Comparison of ENCODE assay signal across 18 cellular contexts in genomic region chr18:49025426-49025766, GRCh38.
DNase-seq lines count a peak whose midpoint lies in the region; TF ChIP-seq lines count a peak whose summit lies in the region.
"Had no signal": no experiment of that assay in that cellular context is flagged by ENCODE, and none has a peak within 500 bp of the region (broad histone marks: within the 10 kb centered on the region; RNA-seq: fewer than 3 reads in every experiment).

No MANE protein-coding gene starts in this region.

- no peaks in the 10 kb centered on the region for H3K9me3 ChIP-seq in SJCRH30 (replicated peaks)
- H3K9me3 ChIP-seq: Peyer's patch had no signal

- no peak overlapping the region for H3K27ac Mint-ChIP-seq in osteocyte (ENCODE audit: unreplicated experiment)
- H3K27ac Mint-ChIP-seq: CD14-positive monocyte, HFFc6 had no signal

- no peaks in the 10 kb centered on the region for H3K27me3 Mint-ChIP-seq in osteocyte (ENCODE audit: unreplicated experiment)

- H3K4me3 Mint-ChIP-seq in osteocyte (ENCODE audit: unreplicated experiment) = no peak overlapping the region
- H3K4me3 Mint-ChIP-seq: CD14-positive monocyte, HFFc6 had no signal

- no peaks in the 10 kb centered on the region for H3K27me3 ChIP-seq in SJCRH30
- H3K27me3 ChIP-seq: Peyer's patch had no signal

- H3K4me1 ChIP-seq in SJCRH30 = peaks cover 26% of the 10 kb centered on the region

- H3K9me3 Mint-ChIP-seq in osteocyte (ENCODE audit: unreplicated experiment) = no peaks in the 10 kb centered on the region
- H3K9me3 Mint-ChIP-seq: HFFc6 had no signal

- DNase-seq in DMS 273 (lab: John Stamatoyannopoulos, UW; ENCODE audit: unreplicated experiment) (peak; percentile 46), DMS 273 treated with DMSO at 0.1 percent for 48 hours (lab: John Stamatoyannopoulos, UW) (no peak), D341Med (ENCODE audit: low spot score) (peak; percentile 39), SJCRH30 (no peak), NCI-H524 treated with DMSO at 0.1 percent for 48 hours (lab: John Stamatoyannopoulos, UW) (no peak), cerebellar nuclear complex (lab: John Stamatoyannopoulos, UW) (no peak), osteocyte (ENCODE audit: extremely low spot score, unreplicated experiment) (no peak)
- DNase-seq in stimulated activated CD8-positive, alpha-beta memory T cell treated with anti-CD3 and anti-CD28 coated beads, Interleukin-4, amount 100 ng/mL, for 48 hours = peak; percentile 15
- DNase-seq: COR-L47, HFFc6, KBM-7, NCI-H1092 treated with DMSO at 0.1 percent for 48 hours, NCI-H187, NCI-H446, Right ventricle myocardium superior had no signal

- H3K36me3 Mint-ChIP-seq in osteocyte (ENCODE audit: unreplicated experiment) = no peaks in the 10 kb centered on the region
- H3K36me3 Mint-ChIP-seq: CD14-positive monocyte had no signal

- H3K4me1 Mint-ChIP-seq in osteocyte (ENCODE audit: unreplicated experiment) = no peaks in the 10 kb centered on the region

- H3K4me3 ChIP-seq in SJCRH30 = no peak overlapping the region
- H3K4me3 ChIP-seq: Peyer's patch had no signal

- no peak for TF ChIP-seq CTCF in osteocyte (IDR thresholded peaks at IDR 0.05)

- no peaks in the 10 kb centered on the region for H3K36me3 ChIP-seq in SJCRH30
- H3K36me3 ChIP-seq: Peyer's patch had no signal

- peak overlapping the region; percentile 79; the same call in 1 of the 2 replicates for H3K27ac ChIP-seq in SJCRH30
- H3K27ac ChIP-seq: 22Rv1, Peyer's patch had no signal

Comparison
In these comparisons a context has a peak if more than half of its experiments do, and no peak if none do; other contexts are left out.
1. DNase-seq: peak in DMS 273 (single experiment), D341Med (single experiment) and stimulated activated CD8-positive, alpha-beta memory T cell treated with anti-CD3 and anti-CD28 coated beads, Interleukin-4, amount 100 ng/mL, for 48 hours (single experiment); none in DMS 273 treated with DMSO at 0.1 percent for 48 hours (single experiment), SJCRH30 (0 of 2), NCI-H524 treated with DMSO at 0.1 percent for 48 hours (single experiment), cerebellar nuclear complex (0 of 2) and osteocyte (single experiment).